Comparison of ENCODE assay signal across 28 cellular contexts in the genomic region with DNA sequence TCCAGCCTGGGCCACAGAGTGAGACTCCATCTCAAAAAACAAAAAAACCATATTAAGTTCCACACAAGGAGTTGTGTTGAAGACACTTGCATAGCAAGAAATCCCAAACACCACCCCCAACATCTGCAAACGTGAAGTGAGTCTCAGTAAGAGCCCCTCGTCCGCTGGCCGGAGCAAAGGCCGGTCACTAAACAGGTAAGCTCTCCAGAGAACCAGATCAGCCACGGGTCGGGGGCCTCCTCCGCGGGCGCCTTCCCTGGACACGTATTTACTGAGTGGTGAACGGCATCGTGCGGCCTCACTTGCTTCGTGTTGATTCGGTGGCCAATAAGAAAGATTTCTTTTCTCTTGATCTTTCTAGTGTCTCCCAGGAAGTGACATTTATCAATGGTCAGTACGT.
"Had no signal": no experiment of that assay in that cellular context is flagged by ENCODE, and none has a peak within 500 bp of the region (broad histone marks: within the 10 kb centered on the region; RNA-seq: fewer than 3 reads in every experiment).

No MANE protein-coding gene starts in this region.

- H3K4me3 Mint-ChIP-seq: memory B cell; naive thymus-derived CD8-positive, alpha-beta T cell; nephron; neural crest cell; stimulated activated naive B cell treated with anti-CD40 and anti-IgM and Interleukin-4, amounts not matched to agents 10 μg/mL and 1 μg/mL and 100 μg/mL, for 72 hours had no signal

- ATAC-seq: heart left ventricle; left cardiac atrium; left lobe of liver; naive thymus-derived CD8-positive, alpha-beta T cell; right cardiac atrium; sciatic nerve; stimulated activated naive B cell treated with anti-CD40 and anti-IgM and Interleukin-4, amounts not matched to agents 10 μg/mL and 1 μg/mL and 100 μg/mL, for 72 hours; stimulated activated naive CD8-positive, alpha-beta T cell treated with anti-CD3 and anti-CD28 coated beads, Interleukin-15, Interleukin-2, amounts not matched to agents 100 U/mL and 50 U/mL, for 24 hours had no signal

- H3K9me3 Mint-ChIP-seq: memory B cell; naive thymus-derived CD8-positive, alpha-beta T cell; nephron; neural crest cell; stimulated activated naive B cell treated with anti-CD40 and anti-IgM and Interleukin-4, amounts not matched to agents 10 μg/mL and 1 μg/mL and 100 μg/mL, for 72 hours had no signal

- H3K36me3 Mint-ChIP-seq: memory B cell; stimulated activated naive B cell treated with anti-CD40 and anti-IgM and Interleukin-4, amounts not matched to agents 10 μg/mL and 1 μg/mL and 100 μg/mL, for 72 hours had no signal

- DNase-seq: glutamatergic neuron; heart left ventricle; islet precursor cell; kidney glomerular epithelial cell; left cardiac atrium; nucleus accumbens; ovary; stimulated activated CD4-positive, alpha-beta T cell treated with anti-CD3 and anti-CD28 coated beads, Interleukin-12 subunit alpha, Interleukin-12 subunit beta, amount 100 ng/mL, for 4 hours; stimulated activated CD4-positive, alpha-beta T cell treated with anti-CD3 and anti-CD28 coated beads, Interleukin-15, amount 100 ng/mL, for 24 hours; stimulated activated CD4-positive, alpha-beta T cell treated with anti-CD3 and anti-CD28 coated beads, Interleukin-2, amount 100 ng/mL, for 24 hours; stimulated activated CD4-positive, alpha-beta T cell treated with anti-CD3 and anti-CD28 coated beads, Interleukin-4, amount 100 ng/mL, for 1 hour; stimulated activated naive B cell treated with anti-CD40 and anti-IgM and Interleukin-4, amounts not matched to agents 10 μg/mL and 1 μg/mL and 100 μg/mL, for 72 hours; stimulated activated naive CD8-positive, alpha-beta T cell treated with anti-CD3 and anti-CD28 coated beads, Interleukin-15, Interleukin-2, amounts not matched to agents 100 U/mL and 50 U/mL, for 24 hours; stomach; testis; thyroid gland; transverse colon had no signal

- H3K27me3 ChIP-seq: hepatocyte, ovary, testis, thyroid gland, upper lobe of left lung had no signal

- H3K4me1 ChIP-seq: heart left ventricle, stomach, testis, transverse colon, upper lobe of left lung had no signal

- H3K27ac ChIP-seq: heart left ventricle, hepatocyte, ovary, skin epidermis, stomach, testis, thyroid gland, transverse colon, upper lobe of left lung had no signal

- H3K9me3 ChIP-seq: heart left ventricle, ovary, stomach, testis, thyroid gland, transverse colon, upper lobe of left lung had no signal

- H3K4me3 ChIP-seq: heart left ventricle, hepatocyte, ovary, skin epidermis, stomach, testis, thyroid gland, transverse colon, upper lobe of left lung had no signal

- H3K36me3 ChIP-seq: heart left ventricle, ovary, stomach, thyroid gland, transverse colon, upper lobe of left lung had no signal

- H3K27ac Mint-ChIP-seq: memory B cell; nephron; progenitor cell of endocrine pancreas; stimulated activated naive B cell treated with anti-CD40 and anti-IgM and Interleukin-4, amounts not matched to agents 10 μg/mL and 1 μg/mL and 100 μg/mL, for 72 hours had no signal
